In the genomic region with DNA sequence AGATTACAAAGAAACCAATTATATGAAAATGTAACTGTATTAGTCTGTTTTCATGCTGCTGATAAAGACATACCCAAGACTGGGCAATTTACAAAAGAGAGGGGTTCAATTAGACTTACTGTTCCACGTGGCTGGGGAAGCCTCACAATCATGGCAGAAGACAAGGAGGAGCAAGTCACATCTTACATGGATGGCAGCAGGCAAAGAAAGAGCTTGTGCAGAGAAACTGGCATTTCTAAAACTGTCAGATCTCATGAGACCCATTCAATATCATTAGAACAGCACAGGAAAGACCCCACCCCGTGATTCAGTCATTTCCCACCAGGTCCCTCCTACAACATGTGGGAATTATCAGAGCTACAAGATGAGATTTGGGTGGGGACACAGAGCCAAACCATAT, we compare ENCODE assay signal across 8 cellular contexts. TPM values are rescaled to one million over a fixed set of nuclear protein-coding genes. Genes with fewer than 3 reads are reported as not detected.
"Had no signal": no experiment of that assay in that cellular context is flagged by ENCODE, and none has a peak within 500 bp of the region (broad histone marks: within the 10 kb centered on the region; RNA-seq: fewer than 3 reads in every experiment).

No MANE protein-coding gene starts in this region.

RNA-seq across cellular contexts. Expression of gene MAS1, which starts 33.4 kb away (rescaled TPM):
- total RNA-seq: subcutaneous adipose tissue, suprapubic skin, thyroid gland, tibial nerve, transverse colon, upper lobe of right lung, ureter had no signal
- polyA plus RNA-seq: urinary bladder had no signal
